In the genomic region with DNA sequence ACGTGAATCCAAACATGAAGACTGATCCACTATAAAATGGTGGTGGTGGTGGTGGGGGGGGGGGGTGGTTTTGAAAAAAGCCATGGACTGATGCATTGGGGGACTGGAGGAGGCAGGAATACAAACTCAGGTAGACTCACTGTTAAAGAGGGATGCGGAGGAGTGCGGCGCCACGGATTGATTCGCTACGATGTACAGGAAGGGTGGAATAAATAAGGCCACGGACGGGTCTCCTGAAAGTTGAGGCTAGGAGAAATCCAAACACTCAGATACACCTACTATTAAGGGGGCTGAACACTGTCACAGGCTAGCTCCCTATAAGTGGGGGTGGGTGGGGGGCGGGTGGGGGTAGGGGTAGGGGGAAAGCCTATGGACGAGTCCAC, we compare ENCODE assay signal across 8 cellular contexts. TPM values are rescaled to one million over a fixed set of nuclear protein-coding genes. Genes with fewer than 3 reads are reported as not detected.
DNase-seq lines count a peak whose midpoint lies in the region; ATAC-seq and TF ChIP-seq lines count a peak whose summit lies in the region.

No MANE protein-coding gene starts in this region.

- peaks cover 29% of the 10 kb centered on the region for H3K4me1 Mint-ChIP-seq in activated B cell treated with CpG ODN at 0.5 μM for 24 hours
- H3K4me1 Mint-ChIP-seq in stimulated activated naive B cell treated with anti-CD40 and anti-IgM and Interleukin-4, amounts not matched to agents 10 μg/mL and 1 μg/mL and 100 μg/mL, for 72 hours = peaks cover 11 to 43% of the 10 kb centered on the region in 2 donors

- CTCF ChIA-PET in activated B cell treated with CpG ODN at 0.5 μM for 24 hours (lab: Charles Lee) = no interaction called here

- H3K9me3 Mint-ChIP-seq in activated B cell treated with CpG ODN at 0.5 μM for 24 hours = no peaks in the 10 kb centered on the region
- no peaks in the 10 kb centered on the region for H3K9me3 Mint-ChIP-seq in stimulated activated naive B cell treated with anti-CD40 and anti-IgM and Interleukin-4, amounts not matched to agents 10 μg/mL and 1 μg/mL and 100 μg/mL, for 72 hours

- peaks cover 43% of the 10 kb centered on the region for H3K36me3 Mint-ChIP-seq in activated B cell treated with CpG ODN at 0.5 μM for 24 hours (ENCODE audit: low read depth)
- peaks cover 27 to 40% of the 10 kb centered on the region in 2 donors for H3K36me3 Mint-ChIP-seq in stimulated activated naive B cell treated with anti-CD40 and anti-IgM and Interleukin-4, amounts not matched to agents 10 μg/mL and 1 μg/mL and 100 μg/mL, for 72 hours

- peak; percentile 40 for DNase-seq in NCI-H748 (lab: John Stamatoyannopoulos, UW; ENCODE audit: unreplicated experiment)
- no peak for DNase-seq in NCI-H748 treated with DMSO at 0.1 percent for 48 hours (lab: John Stamatoyannopoulos, UW)
- DNase-seq in activated B cell treated with CpG ODN at 0.5 μM for 24 hours = no peak
- DNase-seq in stimulated activated naive B cell treated with anti-CD40 and anti-IgM and Interleukin-4, amounts not matched to agents 10 μg/mL and 1 μg/mL and 100 μg/mL, for 72 hours = no peak
- DNase-seq in NCI-H146 treated with DMSO at 0.1 percent for 48 hours (lab: John Stamatoyannopoulos, UW; ENCODE audit: unreplicated experiment) = no peak
- DNase-seq in activated gamma-delta T cell (lab: John Stamatoyannopoulos, UW) = no peak
- DNase-seq in dermis blood vessel endothelial cell = no peak

- H3K4me3 Mint-ChIP-seq in activated B cell treated with CpG ODN at 0.5 μM for 24 hours = peak overlapping the region; percentile 88
- peak overlapping the region; percentile 80 to 86 for H3K4me3 Mint-ChIP-seq in stimulated activated naive B cell treated with anti-CD40 and anti-IgM and Interleukin-4, amounts not matched to agents 10 μg/mL and 1 μg/mL and 100 μg/mL, for 72 hours

- peak overlapping the region; percentile 76 for H3K4me3 ChIP-seq in iPS-11a (ENCODE audit: low read depth, low read length)

- intact Hi-C loops in activated B cell treated with CpG ODN at 0.5 μM for 24 hours (cut with micrococcal nuclease) = loop anchor here (1.0 to 10.0 kb wide), 12 partner anchors 9 to 1545 kb away; partner anchors contain the start of genes ARAF, CDK16, FTSJ1 and NDUFB11

- no peak for ATAC-seq in activated B cell treated with CpG ODN at 0.5 μM for 24 hours (ENCODE audit: low read depth)
- ATAC-seq in stimulated activated naive B cell treated with anti-CD40 and anti-IgM and Interleukin-4, amounts not matched to agents 10 μg/mL and 1 μg/mL and 100 μg/mL, for 72 hours (replicated peaks) = no peak

- no peak overlapping the region for H3K27ac Mint-ChIP-seq in activated B cell treated with CpG ODN at 0.5 μM for 24 hours
- peak overlapping the region; percentile 92 for H3K27ac Mint-ChIP-seq in stimulated activated naive B cell treated with anti-CD40 and anti-IgM and Interleukin-4, amounts not matched to agents 10 μg/mL and 1 μg/mL and 100 μg/mL, for 72 hours

- TF ChIP-seq CTCF in activated B cell treated with CpG ODN at 0.5 μM for 24 hours (IDR thresholded peaks at IDR 0.05) = no peak

- no peaks in the 10 kb centered on the region for H3K27me3 Mint-ChIP-seq in activated B cell treated with CpG ODN at 0.5 μM for 24 hours
- peaks cover 0 to 2% of the 10 kb centered on the region in 2 donors for H3K27me3 Mint-ChIP-seq in stimulated activated naive B cell treated with anti-CD40 and anti-IgM and Interleukin-4, amounts not matched to agents 10 μg/mL and 1 μg/mL and 100 μg/mL, for 72 hours

- POLR2A ChIA-PET in activated B cell treated with CpG ODN at 0.5 μM for 24 hours (lab: Charles Lee) = interaction anchor here (0.6 to 1.7 kb wide), 5 partner anchors 14 to 924 kb away, joined by 3 to 6 read pairs (median 4); partner anchors contain the start of genes RBM10 and RBM3

RNA-seq across cellular contexts. Expression of gene ELK1, which starts 0.6 kb away (rescaled TPM):
- total RNA-seq in activated B cell treated with CpG ODN at 0.5 μM for 24 hours = 26.5 and 31.8 TPM in 2 replicates
- total RNA-seq in dermis blood vessel endothelial cell = 13.4 and 17.6 TPM in 2 replicates

RNA-seq across cellular contexts. Expression of gene UXT, which starts 9.2 kb away (rescaled TPM):
- total RNA-seq in activated B cell treated with CpG ODN at 0.5 μM for 24 hours (184 and 201 TPM in 2 replicates), dermis blood vessel endothelial cell (58.9 and 95.6 TPM in 2 replicates)

RNA-seq across cellular contexts. Expression of gene CFP, which starts 20.0 kb away (rescaled TPM):
- total RNA-seq in activated B cell treated with CpG ODN at 0.5 μM for 24 hours = 0.42 and 0.91 TPM in 2 replicates
- 0.19 and 0.85 TPM in 2 replicates for total RNA-seq in dermis blood vessel endothelial cell

RNA-seq across cellular contexts. Expression of gene SYN1, which starts 30.1 kb away (rescaled TPM):
- not detected in 2 replicates for total RNA-seq in activated B cell treated with CpG ODN at 0.5 μM for 24 hours
- total RNA-seq in dermis blood vessel endothelial cell = 0.05 TPM in 1 of 2 replicates, not detected in the other
